Comparison of ENCODE assay signal across 8 cellular contexts in genomic region chr9:15422355-15423327, GRCh38. TPM values are rescaled to one million over a fixed set of nuclear protein-coding genes. Genes with fewer than 3 reads are reported as not detected.
A peak's percentile ranks its signal among the peaks of the same experiment; 100 is the strongest.
DNase-seq lines count a peak whose midpoint lies in the region; ATAC-seq and TF ChIP-seq lines count a peak whose summit lies in the region.

Gene SNAPC3, plus strand, starts transcription at chr9:15422876. Its CDS starts 4 bp downstream, at chr9:15422880.

- H3K27me3 Mint-ChIP-seq in CD4-positive, alpha-beta memory T cell, result no peaks in the 10 kb centered on the region
- H3K27me3 Mint-ChIP-seq in activated CD4-positive, alpha-beta memory T cell treated with anti-CD3 and anti-CD28 coated beads, Interleukin-2, amount 10 ng/mL, durations not matched to agents 7 days and 5 days, result peaks cover 6% of the 10 kb centered on the region

- peaks cover 22 to 43% (median 32%) of the 10 kb centered on the region in 4 donors for H3K4me1 Mint-ChIP-seq in CD4-positive, alpha-beta memory T cell
- peaks cover 40% of the 10 kb centered on the region for H3K4me1 Mint-ChIP-seq in activated CD4-positive, alpha-beta memory T cell treated with anti-CD3 and anti-CD28 coated beads, Interleukin-2, amount 10 ng/mL, durations not matched to agents 7 days and 5 days

- peak within 1 kb of the TSS; percentile 72 to 98 for H3K4me3 ChIP-seq in CD4-positive, alpha-beta memory T cell (ENCODE audit: low read length in 2 of 2)
- peak within 1 kb of the TSS; percentile 73 to 99 (median 91) for H3K4me3 ChIP-seq in dorsolateral prefrontal cortex
- H3K4me3 ChIP-seq in liver (ENCODE audit: low read depth in 1 of 3, low read length in 3 of 3), result peak within 1 kb of the TSS; percentile 87 to 99 (median 98)

- POLR2A ChIA-PET in CD4-positive, alpha-beta memory T cell (lab: Charles Lee; ENCODE audit: partially characterized antibody), result interaction anchor here (0.6 to 2.5 kb wide), 12 partner anchors 8 to 150 kb away, joined by 3 to 30 read pairs (median 4); partner anchors contain the start of genes CCDC171, PSIP1 and TTC39B
- POLR2A ChIA-PET in activated CD4-positive, alpha-beta memory T cell treated with anti-CD3 and anti-CD28 coated beads, Interleukin-2, amount 10 ng/mL, durations not matched to agents 7 days and 5 days (lab: Charles Lee), result interaction anchor here (0.8 to 3.7 kb wide), 12 partner anchors 10 to 141 kb away, joined by 3 to 38 read pairs (median 4); partner anchors contain the start of genes CCDC171 and PSIP1

- H3K4me3 Mint-ChIP-seq in CD4-positive, alpha-beta memory T cell, result peak within 1 kb of the TSS; percentile 88 to 95 (median 93)
- H3K4me3 Mint-ChIP-seq in activated CD4-positive, alpha-beta memory T cell treated with anti-CD3 and anti-CD28 coated beads, Interleukin-2, amount 10 ng/mL, durations not matched to agents 7 days and 5 days, result peak within 1 kb of the TSS; percentile 93

- H3K9ac ChIP-seq in liver (ENCODE audit: low read depth in 1 of 2, low read length in 2 of 2), result peak within 1 kb of the TSS; percentile 81 to 83

- peaks cover 45% of the 10 kb centered on the region for H3K4me1 ChIP-seq in CD4-positive, alpha-beta memory T cell (ENCODE audit: insufficient read depth, low read length)
- H3K4me1 ChIP-seq in liver (ENCODE audit: control insufficient read depth in 4 of 4, insufficient read depth in 4 of 4, low read length in 3 of 4), result peaks cover 0 to 20% (median 3%) of the 10 kb centered on the region in 4 donors

- H3K36me3 ChIP-seq in CD4-positive, alpha-beta memory T cell (ENCODE audit: insufficient read depth, low read length), result peaks cover 3% of the 10 kb centered on the region
- H3K36me3 ChIP-seq in liver (ENCODE audit: control insufficient read depth in 4 of 4, insufficient read depth in 3 of 4, low read depth in 1 of 4, low read length in 3 of 4), result peaks cover 0 to 4% (median 3%) of the 10 kb centered on the region in 4 donors

- peak; percentile 97 for ATAC-seq in GM19455 (IDR thresholded peaks at IDR 0.05; ENCODE audit: unreplicated experiment)

- 1% methylated on average over 73 of the region's 73 CpGs for WGBS in liver

- TF ChIP-seq CTCF in dorsolateral prefrontal cortex (IDR thresholded peaks at IDR 0.05 in 54 of 56, conservative IDR thresholded peaks at IDR 0.05 in 2 of 56; ENCODE audit: low read depth in 1 of 56, partially characterized antibody in 56 of 56), result peak in 39 of 56 donors; percentile 8 to 61 (median 36)
- TF ChIP-seq CTCF in liver (IDR thresholded peaks at IDR 0.05; ENCODE audit: low read depth, low read length, missing input control), result no peak

- peak within 1 kb of the TSS; percentile 62 for H3K27ac ChIP-seq in CD4-positive, alpha-beta memory T cell (ENCODE audit: low read depth, low read length)
- H3K27ac ChIP-seq in dorsolateral prefrontal cortex (peak within 1 kb of the TSS; percentile 72 to 99 (median 94)), liver (ENCODE audit: low read depth in 1 of 2, low read length in 2 of 2) (peak within 1 kb of the TSS; percentile 82 to 86)

- no peaks in the 10 kb centered on the region for H3K9me3 ChIP-seq in CD4-positive, alpha-beta memory T cell (ENCODE audit: control insufficient read depth in 1 of 2, low read length in 2 of 2)
- no peaks in the 10 kb centered on the region for H3K9me3 ChIP-seq in liver (ENCODE audit: control insufficient read depth in 4 of 4, low read length in 3 of 4)

- peak; percentile 92 to 94 (median 94) for DNase-seq in CD4-positive, alpha-beta memory T cell
- DNase-seq in HK-2 (ENCODE audit: unreplicated experiment), result peak; percentile 89
- DNase-seq in NCI-H82 treated with DMSO at 0.1 percent for 48 hours (lab: John Stamatoyannopoulos, UW; ENCODE audit: unreplicated experiment), result peak; percentile 72
- DNase-seq in activated CD4-positive, alpha-beta memory T cell treated with anti-CD3 and anti-CD28 coated beads, Interleukin-2, amount 10 ng/mL, durations not matched to agents 7 days and 5 days, result peak; percentile 96
- peak; percentile 90 to 98 (median 95) for DNase-seq in dorsolateral prefrontal cortex
- DNase-seq in stimulated activated CD4-positive, alpha-beta T cell treated with anti-CD3 and anti-CD28 coated beads, Interleukin-4, amount 100 ng/mL, for 1 hour, result peak; percentile 91

- CTCF ChIA-PET in CD4-positive, alpha-beta memory T cell (lab: Charles Lee; ENCODE audit: partially characterized antibody), result interaction anchor here (0.6 to 1.6 kb wide), 9 partner anchors 22 to 210 kb away, joined by 3 to 6 read pairs (median 4); no protein-coding TSS in a partner anchor
- CTCF ChIA-PET in activated CD4-positive, alpha-beta memory T cell treated with anti-CD3 and anti-CD28 coated beads, Interleukin-2, amount 10 ng/mL, durations not matched to agents 7 days and 5 days (lab: Charles Lee), result interaction anchor here (0.9 to 3.1 kb wide), 4 partner anchors 9 to 112 kb away, joined by 3 to 12 read pairs (median 4); no protein-coding TSS in a partner anchor

- H3K27ac Mint-ChIP-seq in CD4-positive, alpha-beta memory T cell, result peak within 1 kb of the TSS; percentile 91 to 98 (median 95)
- peak within 1 kb of the TSS; percentile 83 for H3K27ac Mint-ChIP-seq in activated CD4-positive, alpha-beta memory T cell treated with anti-CD3 and anti-CD28 coated beads, Interleukin-2, amount 10 ng/mL, durations not matched to agents 7 days and 5 days

- H3K9me3 Mint-ChIP-seq in CD4-positive, alpha-beta memory T cell, result no peaks in the 10 kb centered on the region
- no peaks in the 10 kb centered on the region for H3K9me3 Mint-ChIP-seq in activated CD4-positive, alpha-beta memory T cell treated with anti-CD3 and anti-CD28 coated beads, Interleukin-2, amount 10 ng/mL, durations not matched to agents 7 days and 5 days

- TF ChIP-seq RAD21 in liver (IDR thresholded peaks at IDR 0.05), result peak; percentile 30 to 63

- peaks cover 17 to 28% of the 10 kb centered on the region in 2 donors for H3K36me3 Mint-ChIP-seq in CD4-positive, alpha-beta memory T cell
- H3K36me3 Mint-ChIP-seq in activated CD4-positive, alpha-beta memory T cell treated with anti-CD3 and anti-CD28 coated beads, Interleukin-2, amount 10 ng/mL, durations not matched to agents 7 days and 5 days (ENCODE audit: low read depth), result peaks cover 35% of the 10 kb centered on the region

- no peaks in the 10 kb centered on the region for H3K27me3 ChIP-seq in CD4-positive, alpha-beta memory T cell (ENCODE audit: insufficient read depth, low read length)
- H3K27me3 ChIP-seq in dorsolateral prefrontal cortex (no peaks in the 10 kb centered on the region), liver (ENCODE audit: control insufficient read depth in 4 of 4, insufficient read depth in 4 of 4, low read length in 3 of 4) (no peaks in the 10 kb centered on the region)

- intact Hi-C loops in CD4-positive, alpha-beta memory T cell (cut with micrococcal nuclease), result loop anchor here (1.0 to 5.0 kb wide), 6 partner anchors 65 to 184 kb away; partner anchors contain the start of gene TTC39B
- intact Hi-C loops in dorsolateral prefrontal cortex (cut with DNase I), result loop anchor here (1.0 to 5.0 kb wide), 4 partner anchors 90 to 131 kb away; partner anchors contain the start of genes CCDC171 (in 2 of the 2), PSIP1 (in 2 of the 2) and TTC39B (in 2 of the 2)

TF ChIP-seq in liver, 16 proteins besides CTCF, POLR2A, EP300 and RAD21 (continues in another document):
- TF ChIP-seq HNF4G (IDR thresholded peaks at IDR 0.05) (no peak), MAX (IDR thresholded peaks at IDR 0.05) (peak; percentile 4), REST (IDR thresholded peaks at IDR 0.05) (peak; percentile 74), NR2F2 (IDR thresholded peaks at IDR 0.05) (no peak), RXRA (IDR thresholded peaks at IDR 0.05) (peak in 1 of 2 donors; percentile 10), TAF1 (conservative IDR thresholded peaks at IDR 0.05) (peak; percentile 70), HNF4A (conservative IDR thresholded peaks at IDR 0.05) (no peak), SP1 (IDR thresholded peaks at IDR 0.05) (peak; percentile 66), FOXA1 (IDR thresholded peaks at IDR 0.05) (peak; percentile 52), GABPA (IDR thresholded peaks at IDR 0.05 in 1 of 2, conservative IDR thresholded peaks at IDR 0.05 in 1 of 2) (peak in 1 of 2 donors; percentile 36)

RNA-seq across cellular contexts. Expression of gene SNAPC3, which starts in this region (rescaled TPM):
- total RNA-seq in CD4-positive, alpha-beta memory T cell, result 10 to 100 TPM; 33.3 to 34.2 TPM
- 10 to 100 TPM in 1 of 2 donors, 1 to 10 TPM in 1; 9.8 to 14.3 TPM for polyA plus RNA-seq in CD4-positive, alpha-beta memory T cell
- total RNA-seq in activated CD4-positive, alpha-beta memory T cell treated with anti-CD3 and anti-CD28 coated beads, Interleukin-2, amount 10 ng/mL, durations not matched to agents 7 days and 5 days, result 10 to 100 TPM; 35.6 to 37.5 TPM
- total RNA-seq in dorsolateral prefrontal cortex (10 to 100 TPM; 39.2 to 70.3 (median 53.8) TPM), liver (10 to 100 TPM; 18.9 to 19.6 TPM)
- 1 to 10 TPM; 7.4 to 8.0 TPM for polyA plus RNA-seq in liver

Comparison
In these comparisons a context has a peak if more than half of its experiments do, and no peak if none do; other contexts are left out.
1. Peak in every context shown above with its lines: DNase-seq, ATAC-seq, H3K4me3 ChIP-seq and H3K27ac ChIP-seq.